1 cellular context compared by ENCODE assay signal in the genomic region with DNA sequence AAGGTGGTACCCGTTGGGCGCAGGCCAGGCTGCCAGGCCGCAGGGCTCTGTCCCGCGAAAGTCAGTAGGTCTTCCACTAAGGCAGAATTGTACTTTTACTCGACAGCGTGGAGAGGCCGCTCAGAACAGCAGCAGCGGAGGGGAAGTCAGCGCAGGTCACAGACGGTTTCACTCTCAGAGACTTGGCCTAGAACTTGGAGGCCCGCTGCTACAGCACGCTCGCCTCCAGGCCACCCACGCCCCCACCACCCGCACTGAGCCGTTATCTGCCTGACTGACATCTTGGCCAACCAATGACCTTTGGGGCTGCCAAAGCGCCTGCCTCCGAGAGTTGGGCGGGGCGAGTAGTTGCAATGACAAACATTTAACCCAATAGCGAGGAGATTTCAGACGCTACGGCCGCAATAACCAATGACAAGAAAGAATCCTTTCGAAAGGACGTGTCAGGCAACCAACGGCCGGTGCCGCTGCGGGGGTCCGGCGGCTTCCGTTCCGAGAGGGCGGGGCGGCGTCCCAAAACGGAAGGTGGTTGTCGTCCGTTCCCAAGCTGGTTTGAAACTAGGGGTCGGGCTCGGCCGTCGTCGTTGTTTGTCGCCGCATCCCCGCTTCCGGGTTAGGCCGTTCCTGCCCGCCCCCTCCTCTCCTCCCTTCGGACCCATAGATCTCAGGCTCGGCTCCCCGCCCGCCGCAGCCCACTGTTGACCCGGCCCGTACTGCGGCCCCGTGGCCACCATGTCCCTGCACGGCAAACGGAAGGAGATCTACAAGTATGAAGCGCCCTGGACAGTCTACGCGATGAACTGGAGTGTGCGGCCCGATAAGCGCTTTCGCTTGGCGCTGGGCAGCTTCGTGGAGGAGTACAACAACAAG.
A peak's percentile ranks its signal among the peaks of the same experiment; 100 is the strongest.
TF ChIP-seq lines count a peak whose summit lies in the region.

A gene with protein sequence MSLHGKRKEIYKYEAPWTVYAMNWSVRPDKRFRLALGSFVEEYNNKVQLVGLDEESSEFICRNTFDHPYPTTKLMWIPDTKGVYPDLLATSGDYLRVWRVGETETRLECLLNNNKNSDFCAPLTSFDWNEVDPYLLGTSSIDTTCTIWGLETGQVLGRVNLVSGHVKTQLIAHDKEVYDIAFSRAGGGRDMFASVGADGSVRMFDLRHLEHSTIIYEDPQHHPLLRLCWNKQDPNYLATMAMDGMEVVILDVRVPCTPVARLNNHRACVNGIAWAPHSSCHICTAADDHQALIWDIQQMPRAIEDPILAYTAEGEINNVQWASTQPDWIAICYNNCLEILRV (plus strand): TSS at position 532 of the 870 bp plus-strand sequence. CDS start 201 bp downstream, at position 733.

TF ChIP-seq in SK-N-SH, 30 proteins besides CTCF, POLR2A, EP300 and RAD21 (continued from another document):
- peak; percentile 84; the same call in 1 of the 2 replicates for TF ChIP-seq SIN3A (IDR thresholded peaks at IDR 0.05; ENCODE audit: borderline replicate concordance, low read depth, low read length)
- TF ChIP-seq TCF12 (IDR thresholded peaks at IDR 0.05) = no peak
- no peak for TF ChIP-seq TEAD4 (IDR thresholded peaks at IDR 0.05; ENCODE audit: borderline replicate concordance, insufficient read depth)
- TF ChIP-seq GABPA (IDR thresholded peaks at IDR 0.05; ENCODE audit: low read depth) = peak; percentile 98
- peak; percentile 86 for TF ChIP-seq YY1 (IDR thresholded peaks at IDR 0.05; ENCODE audit: low read depth)
- TF ChIP-seq RFX5 (IDR thresholded peaks at IDR 0.05; ENCODE audit: low read length) = peak; percentile 42; the same call in 1 of the 2 replicates
- TF ChIP-seq, protein P1, sequence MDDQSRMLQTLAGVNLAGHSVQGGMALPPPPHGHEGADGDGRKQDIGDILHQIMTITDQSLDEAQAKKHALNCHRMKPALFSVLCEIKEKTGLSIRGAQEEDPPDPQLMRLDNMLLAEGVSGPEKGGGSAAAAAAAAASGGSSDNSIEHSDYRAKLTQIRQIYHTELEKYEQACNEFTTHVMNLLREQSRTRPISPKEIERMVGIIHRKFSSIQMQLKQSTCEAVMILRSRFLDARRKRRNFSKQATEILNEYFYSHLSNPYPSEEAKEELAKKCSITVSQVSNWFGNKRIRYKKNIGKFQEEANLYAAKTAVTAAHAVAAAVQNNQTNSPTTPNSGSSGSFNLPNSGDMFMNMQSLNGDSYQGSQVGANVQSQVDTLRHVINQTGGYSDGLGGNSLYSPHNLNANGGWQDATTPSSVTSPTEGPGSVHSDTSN (IDR thresholded peaks at IDR 0.05) = peak; percentile 100
- TF ChIP-seq MEF2A (IDR thresholded peaks at IDR 0.05; ENCODE audit: borderline replicate concordance, low read depth) = no peak
- no peak for TF ChIP-seq NRF1 (IDR thresholded peaks at IDR 0.05; ENCODE audit: low read depth, low read length)
- no peak for TF ChIP-seq SMC3 (IDR thresholded peaks at IDR 0.05; ENCODE audit: low read depth, low read length)
- peak; percentile 96 for TF ChIP-seq MXI1 (IDR thresholded peaks at IDR 0.05; ENCODE audit: low read depth, low read length)
- TF ChIP-seq FOXM1 (IDR thresholded peaks at IDR 0.05; ENCODE audit: low read depth) = no peak
- TF ChIP-seq, protein P2, sequence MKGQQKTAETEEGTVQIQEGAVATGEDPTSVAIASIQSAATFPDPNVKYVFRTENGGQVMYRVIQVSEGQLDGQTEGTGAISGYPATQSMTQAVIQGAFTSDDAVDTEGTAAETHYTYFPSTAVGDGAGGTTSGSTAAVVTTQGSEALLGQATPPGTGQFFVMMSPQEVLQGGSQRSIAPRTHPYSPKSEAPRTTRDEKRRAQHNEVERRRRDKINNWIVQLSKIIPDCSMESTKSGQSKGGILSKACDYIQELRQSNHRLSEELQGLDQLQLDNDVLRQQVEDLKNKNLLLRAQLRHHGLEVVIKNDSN (IDR thresholded peaks at IDR 0.05; ENCODE audit: borderline replicate concordance, low read depth) = no peak
- TF ChIP-seq, protein P3, sequence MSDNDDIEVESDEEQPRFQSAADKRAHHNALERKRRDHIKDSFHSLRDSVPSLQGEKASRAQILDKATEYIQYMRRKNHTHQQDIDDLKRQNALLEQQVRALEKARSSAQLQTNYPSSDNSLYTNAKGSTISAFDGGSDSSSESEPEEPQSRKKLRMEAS (IDR thresholded peaks at IDR 0.05; ENCODE audit: low read depth) = peak; percentile 92
- TF ChIP-seq TAF1 (IDR thresholded peaks at IDR 0.05; ENCODE audit: borderline replicate concordance, low read depth, low read length) = peak; percentile 64
- no peak for TF ChIP-seq FOSL2 (IDR thresholded peaks at IDR 0.05; ENCODE audit: borderline replicate concordance, low read depth)
- TF ChIP-seq, protein P4, sequence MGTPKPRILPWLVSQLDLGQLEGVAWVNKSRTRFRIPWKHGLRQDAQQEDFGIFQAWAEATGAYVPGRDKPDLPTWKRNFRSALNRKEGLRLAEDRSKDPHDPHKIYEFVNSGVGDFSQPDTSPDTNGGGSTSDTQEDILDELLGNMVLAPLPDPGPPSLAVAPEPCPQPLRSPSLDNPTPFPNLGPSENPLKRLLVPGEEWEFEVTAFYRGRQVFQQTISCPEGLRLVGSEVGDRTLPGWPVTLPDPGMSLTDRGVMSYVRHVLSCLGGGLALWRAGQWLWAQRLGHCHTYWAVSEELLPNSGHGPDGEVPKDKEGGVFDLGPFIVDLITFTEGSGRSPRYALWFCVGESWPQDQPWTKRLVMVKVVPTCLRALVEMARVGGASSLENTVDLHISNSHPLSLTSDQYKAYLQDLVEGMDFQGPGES (IDR thresholded peaks at IDR 0.05; ENCODE audit: low read depth, low read length) = peak; percentile 97
- TF ChIP-seq NFIC (IDR thresholded peaks at IDR 0.05; ENCODE audit: borderline replicate concordance) = no peak
